Comparison of ENCODE assay signal across 20 cellular contexts in genomic region chr7:25739096-25739495, GRCh38.
"Had no signal": no experiment of that assay in that cellular context is flagged by ENCODE, and none has a peak within 500 bp of the region (broad histone marks: within the 10 kb centered on the region; RNA-seq: fewer than 3 reads in every experiment).

No MANE protein-coding gene starts in this region.

- H3K27ac Mint-ChIP-seq: effector memory CD8-positive, alpha-beta T cell; memory B cell; natural killer cell; stimulated activated effector memory CD8-positive, alpha-beta T cell treated with anti-CD3 and anti-CD28 coated beads, Interleukin-12 subunit alpha, Interleukin-12 subunit beta, amount 100 ng/mL, for 72 hours had no signal

- H3K27me3 ChIP-seq: sigmoid colon, testis, tibial artery, upper lobe of right lung, uterus had no signal

- H3K9me3 Mint-ChIP-seq: effector memory CD8-positive, alpha-beta T cell; memory B cell; natural killer cell; stimulated activated effector memory CD8-positive, alpha-beta T cell treated with anti-CD3 and anti-CD28 coated beads, Interleukin-12 subunit alpha, Interleukin-12 subunit beta, amount 100 ng/mL, for 72 hours had no signal

- H3K4me1 ChIP-seq: psoas muscle, tibial artery, upper lobe of right lung, uterus had no signal

- DNase-seq: cortex of kidney; effector memory CD8-positive, alpha-beta T cell; head of caudate nucleus; natural killer cell; nucleus accumbens; psoas muscle; right cardiac atrium; sigmoid colon; stimulated activated CD4-positive, alpha-beta T cell treated with anti-CD3 and anti-CD28 coated beads, Interleukin-2, amount 100 ng/mL, for 24 hours; stimulated activated CD4-positive, alpha-beta T cell treated with anti-CD3 and anti-CD28 coated beads, Interleukin-4, amount 100 ng/mL, for 24 hours; stimulated activated naive CD4-positive, alpha-beta T cell treated with Interleukin-2 at 50 U/mL for 16 hours; substantia nigra; testis; tibial artery; upper lobe of right lung; uterus had no signal

- H3K9me3 ChIP-seq: psoas muscle, sigmoid colon, testis, tibial artery, upper lobe of right lung, uterus had no signal

- H3K27ac ChIP-seq: psoas muscle, testis, tibial artery, upper lobe of right lung, uterus had no signal

- H3K36me3 ChIP-seq: sigmoid colon, tibial artery, upper lobe of right lung, uterus had no signal

- ATAC-seq: effector memory CD8-positive, alpha-beta T cell; left lobe of liver; natural killer cell; psoas muscle; right cardiac atrium; stimulated activated effector memory CD8-positive, alpha-beta T cell treated with anti-CD3 and anti-CD28 coated beads, Interleukin-12 subunit alpha, Interleukin-12 subunit beta, amount 100 ng/mL, for 72 hours; upper lobe of right lung had no signal

- H3K4me3 Mint-ChIP-seq: effector memory CD8-positive, alpha-beta T cell; memory B cell; natural killer cell; stimulated activated effector memory CD8-positive, alpha-beta T cell treated with anti-CD3 and anti-CD28 coated beads, Interleukin-12 subunit alpha, Interleukin-12 subunit beta, amount 100 ng/mL, for 72 hours had no signal

- H3K4me1 Mint-ChIP-seq: memory B cell; natural killer cell; stimulated activated effector memory CD8-positive, alpha-beta T cell treated with anti-CD3 and anti-CD28 coated beads, Interleukin-12 subunit alpha, Interleukin-12 subunit beta, amount 100 ng/mL, for 72 hours had no signal

- H3K36me3 Mint-ChIP-seq: memory B cell; natural killer cell; stimulated activated effector memory CD8-positive, alpha-beta T cell treated with anti-CD3 and anti-CD28 coated beads, Interleukin-12 subunit alpha, Interleukin-12 subunit beta, amount 100 ng/mL, for 72 hours had no signal

- H3K4me3 ChIP-seq: lung, psoas muscle, sigmoid colon, testis, tibial artery, upper lobe of right lung, uterus had no signal
